ENCODE assay signal across 33 cellular contexts in the genomic region with DNA sequence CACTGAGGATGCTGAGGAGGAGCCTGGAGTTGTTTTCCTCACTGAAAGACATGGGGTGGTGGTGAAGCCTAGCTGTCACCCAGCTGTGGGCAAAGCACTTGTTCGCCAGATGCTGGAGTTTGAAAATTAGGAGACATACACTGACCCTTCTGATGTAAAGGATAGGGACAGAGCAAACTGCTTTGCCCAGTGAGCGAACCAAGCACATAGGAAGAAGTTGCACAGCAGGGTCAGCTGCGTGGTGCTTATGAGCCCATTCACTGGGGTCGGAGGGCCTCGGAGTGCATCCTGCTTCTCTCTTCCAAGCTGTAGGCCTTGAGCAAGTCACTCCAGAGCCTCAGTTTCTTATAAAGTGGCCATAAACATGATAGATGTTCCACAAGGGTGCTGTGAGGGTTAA.
"Had no signal": no experiment of that assay in that cellular context is flagged by ENCODE, and none has a peak within 500 bp of the region (broad histone marks: within the 10 kb centered on the region; RNA-seq: fewer than 3 reads in every experiment).

No MANE protein-coding gene starts in this region.

- H3K9me3 ChIP-seq: MG63 had no signal

- H3K4me2 ChIP-seq: PC-9 had no signal

- H3K27me3 ChIP-seq: MG63 had no signal

- DNase-seq: activated CD4-positive, alpha-beta memory T cell treated with anti-CD3 and anti-CD28 coated beads, Interleukin-2, amount 10 ng/mL, durations not matched to agents 7 days and 5 days; activated CD4-positive, alpha-beta T cell treated with anti-CD3 and anti-CD28 coated beads for 1 hour; activated CD4-positive, alpha-beta T cell treated with anti-CD3 and anti-CD28 coated beads for 48 hours; activated CD4-positive, CD25-positive, alpha-beta regulatory T cell; activated CD8-positive, alpha-beta memory T cell treated with anti-CD3 and anti-CD28 coated beads for 24 hours; activated CD8-positive, alpha-beta memory T cell treated with anti-CD3 and anti-CD28 coated beads, Interleukin-2, amount 10 ng/mL, durations not matched to agents 7 days and 5 days; activated gamma-delta T cell; activated naive CD4-positive, alpha-beta T cell treated with Interleukin-2 at 50 U/mL for 16 hours; activated naive CD8-positive, alpha-beta T cell treated with anti-CD3 and anti-CD28 coated beads, Interleukin-2, amount 50 U/mL, for 24 hours; activated T-cell treated with anti-CD3 and anti-CD28 coated beads, Interleukin-2, amount 50 U/mL, for 1 hour; activated T-cell treated with anti-CD3 and anti-CD28 coated beads, Interleukin-2, amount 50 U/mL, for 72 hours; anterior cingulate cortex; central memory CD4-positive, alpha-beta T cell; KG1; MG63; NCI-H1048; NCI-H1105 treated with DMSO at 0.1 percent for 48 hours; NCI-H1436; NCI-H1694; NCI-H1930; NCI-H2081 treated with DMSO at 0.1 percent for 48 hours; NCI-H526; NCI-H748 treated with DMSO at 0.1 percent for 48 hours; NK-92 treated with Interleukin-12 subunit alpha and Interleukin-12 subunit beta, amount 100 ng/mL, for 24 hours; PC-9; Right ventricle myocardium superior; SW 1271; T-helper 1 cell; T1000; WERI-Rb-1 had no signal

- H2AFZ ChIP-seq: PC-9 had no signal

- H3K4me1 Mint-ChIP-seq: activated CD4-positive, alpha-beta memory T cell treated with anti-CD3 and anti-CD28 coated beads, Interleukin-2, amount 10 ng/mL, durations not matched to agents 7 days and 5 days; activated CD8-positive, alpha-beta memory T cell treated with anti-CD3 and anti-CD28 coated beads, Interleukin-2, amount 10 ng/mL, durations not matched to agents 7 days and 5 days; activated naive CD4-positive, alpha-beta T cell treated with anti-CD3 and anti-CD28 coated beads, Interleukin-2, amount 50 U/mL, for 24 hours; activated naive CD8-positive, alpha-beta T cell treated with anti-CD3 and anti-CD28 coated beads, Interleukin-2, amount 50 U/mL, for 24 hours; brain had no signal

- H3K27ac Mint-ChIP-seq: activated CD4-positive, alpha-beta memory T cell treated with anti-CD3 and anti-CD28 coated beads, Interleukin-2, amount 10 ng/mL, durations not matched to agents 7 days and 5 days; activated naive CD4-positive, alpha-beta T cell treated with anti-CD3 and anti-CD28 coated beads, Interleukin-2, amount 50 U/mL, for 24 hours; activated naive CD8-positive, alpha-beta T cell treated with anti-CD3 and anti-CD28 coated beads, Interleukin-2, amount 50 U/mL, for 24 hours; activated T-cell treated with anti-CD3 and anti-CD28 coated beads, Interleukin-2, amount 50 U/mL, for 72 hours; activated T-helper 17 cell treated with anti-CD3 and anti-CD28 coated beads, Interleukin-2, amount 50 U/mL, for 72 hours had no signal

- H3K4me3 Mint-ChIP-seq: activated CD4-positive, alpha-beta memory T cell treated with anti-CD3 and anti-CD28 coated beads, Interleukin-2, amount 10 ng/mL, durations not matched to agents 7 days and 5 days; activated CD8-positive, alpha-beta memory T cell treated with anti-CD3 and anti-CD28 coated beads, Interleukin-2, amount 10 ng/mL, durations not matched to agents 7 days and 5 days; activated naive CD4-positive, alpha-beta T cell treated with anti-CD3 and anti-CD28 coated beads, Interleukin-2, amount 50 U/mL, for 24 hours; activated naive CD8-positive, alpha-beta T cell treated with anti-CD3 and anti-CD28 coated beads, Interleukin-2, amount 50 U/mL, for 24 hours; activated T-cell treated with anti-CD3 and anti-CD28 coated beads, Interleukin-2, amount 50 U/mL, for 72 hours; activated T-helper 17 cell treated with anti-CD3 and anti-CD28 coated beads, Interleukin-2, amount 50 U/mL, for 72 hours; brain had no signal

- H3K27ac ChIP-seq: PC-9, WERI-Rb-1 had no signal

- H3K9me3 Mint-ChIP-seq: activated CD4-positive, alpha-beta memory T cell treated with anti-CD3 and anti-CD28 coated beads, Interleukin-2, amount 10 ng/mL, durations not matched to agents 7 days and 5 days; activated naive CD4-positive, alpha-beta T cell treated with anti-CD3 and anti-CD28 coated beads, Interleukin-2, amount 50 U/mL, for 24 hours; activated naive CD8-positive, alpha-beta T cell treated with anti-CD3 and anti-CD28 coated beads, Interleukin-2, amount 50 U/mL, for 24 hours; activated T-cell treated with anti-CD3 and anti-CD28 coated beads, Interleukin-2, amount 50 U/mL, for 72 hours; activated T-helper 17 cell treated with anti-CD3 and anti-CD28 coated beads, Interleukin-2, amount 50 U/mL, for 72 hours; brain had no signal

- H3K4me3 ChIP-seq: MG63, PC-9 had no signal

- H3K27me3 Mint-ChIP-seq: activated CD4-positive, alpha-beta memory T cell treated with anti-CD3 and anti-CD28 coated beads, Interleukin-2, amount 10 ng/mL, durations not matched to agents 7 days and 5 days; activated CD8-positive, alpha-beta memory T cell treated with anti-CD3 and anti-CD28 coated beads, Interleukin-2, amount 10 ng/mL, durations not matched to agents 7 days and 5 days; activated naive CD4-positive, alpha-beta T cell treated with anti-CD3 and anti-CD28 coated beads, Interleukin-2, amount 50 U/mL, for 24 hours; activated naive CD8-positive, alpha-beta T cell treated with anti-CD3 and anti-CD28 coated beads, Interleukin-2, amount 50 U/mL, for 24 hours; activated T-helper 17 cell treated with anti-CD3 and anti-CD28 coated beads, Interleukin-2, amount 50 U/mL, for 72 hours had no signal
